ENCODE assay signal across 24 cellular contexts in the genomic region with DNA sequence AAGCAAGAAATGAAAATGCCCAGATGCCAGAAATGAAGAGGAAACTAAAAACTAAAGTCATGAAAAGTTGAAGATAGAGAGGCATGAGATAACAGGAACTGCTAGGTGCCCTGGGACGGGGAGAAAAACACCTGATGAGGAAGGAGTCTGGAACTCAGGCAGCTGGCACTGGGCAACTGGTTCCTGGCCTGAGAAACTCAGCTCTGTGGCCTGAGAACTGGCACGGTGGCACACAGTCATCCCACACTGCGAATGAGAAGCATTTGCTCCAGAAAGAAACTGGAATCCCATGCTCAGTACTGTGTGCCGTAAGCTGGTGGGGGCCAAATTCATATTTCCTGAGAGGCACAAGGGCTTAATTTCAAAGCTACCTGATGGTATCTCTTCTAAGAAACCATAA.
"Had no signal": no experiment of that assay in that cellular context is flagged by ENCODE, and none has a peak within 500 bp of the region (broad histone marks: within the 10 kb centered on the region; RNA-seq: fewer than 3 reads in every experiment).

No MANE protein-coding gene starts in this region.

- H3K4me1 ChIP-seq: colonic mucosa, esophagus muscularis mucosa, esophagus squamous epithelium, foreskin keratinocyte, gastrocnemius medialis, gastroesophageal sphincter, heart left ventricle, heart right ventricle had no signal

- H3K4me3 ChIP-seq: colonic mucosa, coronary artery, dorsolateral prefrontal cortex, esophagus muscularis mucosa, esophagus squamous epithelium, gastrocnemius medialis, gastroesophageal sphincter, heart left ventricle, heart right ventricle had no signal

- H3K27me3 Mint-ChIP-seq: dendritic cell treated with granulocyte-macrophage colony-stimulating factor and Interleukin-4, amounts not matched to agents 40 ng/mL and 50 ng/mL, for 4 days had no signal

- H3K27ac Mint-ChIP-seq: dendritic cell treated with granulocyte-macrophage colony-stimulating factor and Interleukin-4, amounts not matched to agents 40 ng/mL and 50 ng/mL, for 4 days; effector memory CD8-positive, alpha-beta T cell; endodermal cell had no signal

- DNase-seq: colonic mucosa; cortex of kidney; dermis blood vessel endothelial cell; dorsolateral prefrontal cortex; effector CD4-positive, alpha-beta T cell; effector CD8-positive, alpha-beta T cell; effector memory CD4-positive, alpha-beta T cell; effector memory CD8-positive, alpha-beta T cell; endodermal cell; erythroblast; esophagus squamous epithelium; foreskin fibroblast; foreskin keratinocyte; foreskin melanocyte; glutamatergic neuron; heart left ventricle; heart right ventricle had no signal

- H3K27me3 ChIP-seq: colonic mucosa, esophagus muscularis mucosa, gastrocnemius medialis had no signal

- H3K36me3 ChIP-seq: colonic mucosa, esophagus muscularis mucosa, esophagus squamous epithelium, gastrocnemius medialis, gastroesophageal sphincter, heart left ventricle, heart right ventricle had no signal

- H3K4me3 Mint-ChIP-seq: dendritic cell treated with granulocyte-macrophage colony-stimulating factor and Interleukin-4, amounts not matched to agents 40 ng/mL and 50 ng/mL, for 4 days; effector memory CD8-positive, alpha-beta T cell; endodermal cell had no signal

- ATAC-seq: effector memory CD8-positive, alpha-beta T cell; esophagus mucosa; foreskin keratinocyte; gastroesophageal sphincter; heart left ventricle; heart right ventricle had no signal

- H3K4me1 Mint-ChIP-seq: endodermal cell had no signal

- H3K9me3 ChIP-seq: colonic mucosa, esophagus muscularis mucosa, esophagus squamous epithelium, gastrocnemius medialis had no signal

- H3K9me3 Mint-ChIP-seq: dendritic cell treated with granulocyte-macrophage colony-stimulating factor and Interleukin-4, amounts not matched to agents 40 ng/mL and 50 ng/mL, for 4 days; effector memory CD8-positive, alpha-beta T cell; endodermal cell had no signal

- H3K27ac ChIP-seq: colonic mucosa, coronary artery, dorsolateral prefrontal cortex, epithelial cell of prostate, esophagus muscularis mucosa, esophagus squamous epithelium, foreskin keratinocyte, gastrocnemius medialis, gastroesophageal sphincter, heart left ventricle, heart right ventricle had no signal
